In genomic region chr6:36851632-36852031, GRCh38 we compare ENCODE assay signal across 11 cellular contexts. TPM values are rescaled to one million over a fixed set of nuclear protein-coding genes. Genes with fewer than 3 reads are reported as not detected.
DNase-seq lines count a peak whose midpoint lies in the region; ATAC-seq and TF ChIP-seq lines count a peak whose summit lies in the region.
"Had no signal": no experiment of that assay in that cellular context is flagged by ENCODE, and none has a peak within 500 bp of the region (broad histone marks: within the 10 kb centered on the region; RNA-seq: fewer than 3 reads in every experiment).

No MANE protein-coding gene starts in this region.

- H3K4ac ChIP-seq in mesenchymal stem cell (ENCODE audit: low read depth in 1 of 2, low read length in 2 of 2), result peak overlapping the region in 1 of 2 experiments; percentile 7

- H2AFZ ChIP-seq in mesenchymal stem cell (ENCODE audit: low read depth, low read length), result no peak overlapping the region

- no peak overlapping the region for H2BK15ac ChIP-seq in mesenchymal stem cell (ENCODE audit: low read depth, poor library complexity, severe bottlenecking)

- POLR2A ChIA-PET in activated CD4-positive, alpha-beta memory T cell treated with anti-CD3 and anti-CD28 coated beads for 36 hours (lab: Charles Lee), result interaction anchor here (0.6 to 0.9 kb wide), 2 partner anchors 9 to 150 kb away, joined by 3 read pairs; no protein-coding TSS in a partner anchor

- H3K4me1 Mint-ChIP-seq in activated CD4-positive, alpha-beta memory T cell treated with anti-CD3 and anti-CD28 coated beads for 36 hours (ENCODE audit: low read depth), result no peaks in the 10 kb centered on the region

- H3K9ac ChIP-seq in mesenchymal stem cell (ENCODE audit: low read length), result no peak overlapping the region

- no peak overlapping the region for H3K4me3 Mint-ChIP-seq in activated CD4-positive, alpha-beta memory T cell treated with anti-CD3 and anti-CD28 coated beads for 36 hours
- H3K4me3 Mint-ChIP-seq: activated B cell treated with CpG ODN at 0.5 μM for 24 hours, T-cell had no signal

- no peak overlapping the region for H3K14ac ChIP-seq in mesenchymal stem cell (ENCODE audit: low read length in 2 of 2)

- H3K23ac ChIP-seq in mesenchymal stem cell (ENCODE audit: low read length in 2 of 2), result no peak overlapping the region

- TF ChIP-seq CTCF in right atrium auricular region (IDR thresholded peaks at IDR 0.05), result no peak

- H3K79me1 ChIP-seq in mesenchymal stem cell (replicated peaks; ENCODE audit: low read length, poor library complexity, severe bottlenecking), result peaks cover 8% of the 10 kb centered on the region

- no peak overlapping the region for H4K91ac ChIP-seq in mesenchymal stem cell (ENCODE audit: low read length)

- H3K27me3 Mint-ChIP-seq in activated CD4-positive, alpha-beta memory T cell treated with anti-CD3 and anti-CD28 coated beads for 36 hours, result no peaks in the 10 kb centered on the region
- H3K27me3 Mint-ChIP-seq: T-cell had no signal

- intact Hi-C loops in left ventricle myocardium superior (cut with micrococcal nuclease), result loop anchor here (5.0 kb wide), 1 partner anchor 84 kb away; no protein-coding TSS in a partner anchor
- intact Hi-C loops in activated CD4-positive, alpha-beta memory T cell treated with anti-CD3 and anti-CD28 coated beads for 36 hours (cut with micrococcal nuclease), result loop anchor here (1.0 to 2.0 kb wide), 3 partner anchors 69 to 89 kb away; no protein-coding TSS in a partner anchor

- H3K9me3 ChIP-seq in right atrium auricular region (no peaks in the 10 kb centered on the region), mesenchymal stem cell (ENCODE audit: control insufficient read depth, low read length) (no peaks in the 10 kb centered on the region)

- no peak overlapping the region for H2BK5ac ChIP-seq in mesenchymal stem cell (ENCODE audit: low read depth, low read length, poor library complexity, severe bottlenecking)

- 87% methylated on average over 3 of the region's 4 CpGs for whole genome bisulfite sequencing in mesenchymal stem cell

- no peak overlapping the region for H2BK12ac ChIP-seq in mesenchymal stem cell (ENCODE audit: low read length in 2 of 2)

- H4K8ac ChIP-seq in mesenchymal stem cell (ENCODE audit: low read length), result no peak overlapping the region

- no peak overlapping the region for H2AK5ac ChIP-seq in mesenchymal stem cell (ENCODE audit: low read length, severe bottlenecking)

- CTCF ChIA-PET in activated CD4-positive, alpha-beta memory T cell treated with anti-CD3 and anti-CD28 coated beads for 36 hours (lab: Charles Lee), result interaction anchor here (0.7 to 5.2 kb wide), 24 partner anchors 8 to 166 kb away, joined by 3 to 74 read pairs (median 4); partner anchors contain the start of genes MTCH1 and PPIL1

- peaks cover 13% of the 10 kb centered on the region for H3K9me3 Mint-ChIP-seq in activated CD4-positive, alpha-beta memory T cell treated with anti-CD3 and anti-CD28 coated beads for 36 hours
- H3K9me3 Mint-ChIP-seq: activated B cell treated with CpG ODN at 0.5 μM for 24 hours; activated naive CD4-positive, alpha-beta T cell treated with anti-CD3 and anti-CD28 coated beads, Interleukin-2, amount 50 U/mL, for 72 hours had no signal

- H3K4me2 ChIP-seq in mesenchymal stem cell (ENCODE audit: low read length, poor library complexity, severe bottlenecking), result no peak overlapping the region

- H3K36me3 Mint-ChIP-seq in activated CD4-positive, alpha-beta memory T cell treated with anti-CD3 and anti-CD28 coated beads for 36 hours, result peaks cover 49% of the 10 kb centered on the region

- H3K27ac Mint-ChIP-seq in activated CD4-positive, alpha-beta memory T cell treated with anti-CD3 and anti-CD28 coated beads for 36 hours, result no peak overlapping the region
- H3K27ac Mint-ChIP-seq: activated B cell treated with CpG ODN at 0.5 μM for 24 hours, T-cell had no signal

- H3K18ac ChIP-seq in mesenchymal stem cell (ENCODE audit: low read depth in 1 of 2, low read length in 2 of 2), result no peak overlapping the region

- H2BK120ac ChIP-seq in mesenchymal stem cell (ENCODE audit: low read depth, low read length), result peak overlapping the region; percentile 6

- H3K4me1 ChIP-seq in right atrium auricular region (peaks cover 0 to 81% of the 10 kb centered on the region in 2 donors), mesenchymal stem cell (ENCODE audit: control insufficient read depth, insufficient read depth, low read depth, low read length) (peaks cover 12% of the 10 kb centered on the region)

- no peak for DNase-seq in right atrium auricular region (ENCODE audit: low spot score)
- DNase-seq in left ventricle myocardium superior, result no peak
- DNase-seq in amniotic epithelial cell (ENCODE audit: low read depth), result peak; percentile 92
- peak; percentile 13 for DNase-seq in mesenchymal stem cell
- no peak for DNase-seq in RPMI8226
- no peak for DNase-seq in NCI-H510A treated with DMSO at 0.1 percent for 48 hours (lab: John Stamatoyannopoulos, UW)
- no peak for DNase-seq in activated CD4-positive, alpha-beta memory T cell treated with anti-CD3 and anti-CD28 coated beads for 36 hours
- DNase-seq in NCI-H2029 (lab: John Stamatoyannopoulos, UW), result no peak
- DNase-seq: activated B cell treated with CpG ODN at 0.5 μM for 24 hours had no signal

- peak overlapping the region; percentile 81 to 91 for H3K27ac ChIP-seq in right atrium auricular region
- no peak overlapping the region for H3K27ac ChIP-seq in mesenchymal stem cell (ENCODE audit: low read length, poor library complexity, severe bottlenecking)

- H3K4me3 ChIP-seq in right atrium auricular region (no peak overlapping the region), mesenchymal stem cell (ENCODE audit: insufficient read depth in 1 of 2, low read depth in 1 of 2, low read length in 2 of 2) (no peak overlapping the region)

- no peak for ATAC-seq in left ventricle myocardium superior
- ATAC-seq: activated naive CD4-positive, alpha-beta T cell treated with anti-CD3 and anti-CD28 coated beads, Interleukin-2, amount 50 U/mL, for 72 hours had no signal

- H3K36me3 ChIP-seq in right atrium auricular region (peaks cover 7% of the 10 kb centered on the region), mesenchymal stem cell (ENCODE audit: control insufficient read depth in 1 of 2, insufficient read depth in 2 of 2, low read depth in 1 of 2, low read length in 2 of 2) (peaks cover 12 to 15% of the 10 kb centered on the region in 2 experiments)

- no peaks in the 10 kb centered on the region for H3K27me3 ChIP-seq in right atrium auricular region
- peaks cover 0 to 17% of the 10 kb centered on the region in 2 experiments for H3K27me3 ChIP-seq in mesenchymal stem cell (ENCODE audit: control insufficient read depth in 1 of 2, insufficient read depth in 1 of 2, low read length in 2 of 2)

RNA-seq across cellular contexts. Expression of gene CPNE5, which starts 12.4 kb away (rescaled TPM):
- total RNA-seq in right atrium auricular region (10 to 100 TPM; 36.7 to 47.4 TPM), left ventricle myocardium superior (20.4 TPM)
- polyA plus RNA-seq in mesenchymal stem cell (2013, experiment 1 of 2), result 0.12 TPM
- polyA plus RNA-seq in mesenchymal stem cell (2013, experiment 2 of 2), result 0.14 TPM
- total RNA-seq in activated CD4-positive, alpha-beta memory T cell treated with anti-CD3 and anti-CD28 coated beads for 36 hours, result 1 to 10 TPM; 1.5 to 1.8 TPM

RNA-seq across cellular contexts. Expression of gene PPIL1, which starts 23.0 kb away (rescaled TPM):
- total RNA-seq in right atrium auricular region (10 to 100 TPM; 41.1 to 53.7 TPM), left ventricle myocardium superior (60.3 TPM)
- polyA plus RNA-seq in mesenchymal stem cell (2013, experiment 1 of 2), result 33.0 TPM
- polyA plus RNA-seq in mesenchymal stem cell (2013, experiment 2 of 2), result 34.8 TPM
- 10 to 100 TPM; 38.5 to 40.6 TPM for total RNA-seq in activated CD4-positive, alpha-beta memory T cell treated with anti-CD3 and anti-CD28 coated beads for 36 hours

RNA-seq across cellular contexts. Expression of gene C6orf89, which starts 34.1 kb away (rescaled TPM):
- total RNA-seq in right atrium auricular region (10 to 100 TPM; 55.0 to 59.5 TPM), left ventricle myocardium superior (76.6 TPM)
- 42.2 TPM for polyA plus RNA-seq in mesenchymal stem cell (2013, experiment 1 of 2)
- 44.0 TPM for polyA plus RNA-seq in mesenchymal stem cell (2013, experiment 2 of 2)
- 10 to 100 TPM; 29.2 to 29.8 TPM for total RNA-seq in activated CD4-positive, alpha-beta memory T cell treated with anti-CD3 and anti-CD28 coated beads for 36 hours

Comparison
In these comparisons a context has a peak if more than half of its experiments do, and no peak if none do; other contexts are left out.
1. DNase-seq: peak in amniotic epithelial cell (single experiment) and mesenchymal stem cell (single experiment); none in right atrium auricular region (single experiment), left ventricle myocardium superior (single experiment), RPMI8226 (single experiment), NCI-H510A treated with DMSO at 0.1 percent for 48 hours (single experiment), activated CD4-positive, alpha-beta memory T cell treated with anti-CD3 and anti-CD28 coated beads for 36 hours (single experiment) and NCI-H2029 (single experiment).